ENCODE assay signal across 19 cellular contexts in genomic region chr14:20317720-20318119, GRCh38. TPM values are rescaled to one million over a fixed set of nuclear protein-coding genes. Genes with fewer than 3 reads are reported as not detected.
DNase-seq lines count a peak whose midpoint lies in the region; ATAC-seq and TF ChIP-seq lines count a peak whose summit lies in the region.
"Had no signal": no experiment of that assay in that cellular context is flagged by ENCODE, and none has a peak within 500 bp of the region (broad histone marks: within the 10 kb centered on the region; RNA-seq: fewer than 3 reads in every experiment).

No MANE protein-coding gene starts in this region.

- ATAC-seq in IMR-90 (ENCODE audit: low read depth), result no peak
- no peak for ATAC-seq in GM18861 (IDR thresholded peaks at IDR 0.05; ENCODE audit: unreplicated experiment)
- no peak for ATAC-seq in natural killer cell treated with Interleukin-12 subunit alpha and Interleukin-12 subunit beta and Interleukin-15 and Interleukin-18, amount 100 ng/mL, for 72 hours
- ATAC-seq: GM12878 had no signal

- no peak overlapping the region for H2AFZ ChIP-seq in IMR-90 (replicated peaks; ENCODE audit: low read length, poor library complexity)
- H2AFZ ChIP-seq: GM23248 had no signal

- no peak overlapping the region for H2AK5ac ChIP-seq in IMR-90 (ENCODE audit: low read depth, low read length)

- no peak overlapping the region for H3K9ac ChIP-seq in IMR-90 (ENCODE audit: low read depth, low read length)
- H3K9ac ChIP-seq: BLaER1, GM23248 had no signal

- BruUV-seq in IMR-90 (replicated peaks; lab: Mats Ljungman, UMichigan), result no TSS peak

- no peak for TF ChIP-seq POLR2A in IMR-90 (IDR thresholded peaks at IDR 0.05; ENCODE audit: low read depth, low read length)

- no peak overlapping the region for H2BK120ac ChIP-seq in IMR-90 (ENCODE audit: low read depth, low read length)

- peak overlapping the region; percentile 61 for H2AK9ac ChIP-seq in IMR-90 (replicated peaks; ENCODE audit: low read depth, low read length, poor library complexity)

- no peak overlapping the region for H3K18ac ChIP-seq in IMR-90 (ENCODE audit: low read depth, low read length)

- H3K27ac ChIP-seq in IMR-90 (ENCODE audit: insufficient read depth, low read length), result no peak overlapping the region
- H3K27ac ChIP-seq: BLaER1, GM23248, HL-60 had no signal

- H2BK5ac ChIP-seq in IMR-90 (ENCODE audit: low read depth, low read length, poor library complexity, severe bottlenecking), result no peak overlapping the region

- H2BK15ac ChIP-seq in IMR-90 (ENCODE audit: low read depth, low read length), result no peak overlapping the region

- no peaks in the 10 kb centered on the region for H3K9me3 ChIP-seq in IMR-90 (ENCODE audit: control insufficient read depth, insufficient read depth, low read length)
- H3K9me3 ChIP-seq: BLaER1, HAP-1 had no signal

- H4K20me1 ChIP-seq in IMR-90 (ENCODE audit: insufficient read depth, low read length), result no peaks in the 10 kb centered on the region; the same call in 1 of the 2 replicates

- no peak overlapping the region for H3K23ac ChIP-seq in IMR-90 (ENCODE audit: low read depth, low read length)

- in situ Hi-C loops in IMR-90 (cut with MboI; ENCODE audit: low sequenced_read_pairs), result no loop called here

- no peaks in the 10 kb centered on the region for H3K4me1 Mint-ChIP-seq in neural crest cell
- H3K4me1 Mint-ChIP-seq in natural killer cell treated with Interleukin-12 subunit alpha and Interleukin-12 subunit beta and Interleukin-15 and Interleukin-18, amount 100 ng/mL, for 72 hours (ENCODE audit: low read depth in 2 of 2), result no peaks in the 10 kb centered on the region
- H3K4me1 Mint-ChIP-seq: CD14-positive monocyte had no signal

- H4K91ac ChIP-seq in IMR-90 (ENCODE audit: insufficient read depth, low read depth, low read length), result no peak overlapping the region

- H3K4me1 ChIP-seq in IMR-90 (ENCODE audit: control insufficient read depth, insufficient read depth, low read length), result no peaks in the 10 kb centered on the region
- H3K4me1 ChIP-seq: BLaER1, HAP-1 had no signal

- no peak overlapping the region for H4K8ac ChIP-seq in IMR-90 (ENCODE audit: low read depth in 2 of 2, low read length in 2 of 2)

- CTCF ChIA-PET in IMR-90 (lab: Yijun Ruan, JAX), result interaction anchor here (0.7 to 1.4 kb wide), 2 partner anchors 10 to 13 kb away, joined by 4 read pairs; no protein-coding TSS in a partner anchor

- dilution Hi-C loops in IMR-90 (cut with HindIII; ENCODE audit: low sequenced_read_pairs, unreplicated experiment), result no loop called here

- intact Hi-C loops in IMR-90 (cut with micrococcal nuclease), result loop anchor here (10.0 kb wide), 1 partner anchor 77 kb away; no protein-coding TSS in a partner anchor

- DNase-seq in H7 (peak; percentile 15), IMR-90 (no peak), neural crest cell (ENCODE audit: low read depth, low spot score) (no peak), NCI-H2227 treated with DMSO at 0.1 percent for 48 hours (lab: John Stamatoyannopoulos, UW) (no peak), EL (no peak)
- no peak for DNase-seq in natural killer cell treated with Interleukin-12 subunit alpha and Interleukin-12 subunit beta and Interleukin-15 and Interleukin-18, amount 100 ng/mL, for 72 hours (ENCODE audit: low spot score)
- DNase-seq: 8988T; CD4-positive, alpha-beta memory T cell; DMS153; DMS79; GM23248; KBM-7 had no signal

- no peaks in the 10 kb centered on the region for H3K9me3 Mint-ChIP-seq in neural crest cell
- no peaks in the 10 kb centered on the region for H3K9me3 Mint-ChIP-seq in natural killer cell treated with Interleukin-12 subunit alpha and Interleukin-12 subunit beta and Interleukin-15 and Interleukin-18, amount 100 ng/mL, for 72 hours
- H3K9me3 Mint-ChIP-seq: CD14-positive monocyte; CD4-positive, alpha-beta memory T cell; IgD-negative memory B cell had no signal

- peaks cover 34% of the 10 kb centered on the region for H3K36me3 ChIP-seq in H7 (replicated peaks; ENCODE audit: control insufficient read depth, insufficient read depth, low read length)
- H3K36me3 ChIP-seq in IMR-90 (ENCODE audit: control insufficient read depth, insufficient read depth, low read length), result peaks cover 35% of the 10 kb centered on the region

- H3K79me1 ChIP-seq in IMR-90 (ENCODE audit: low read depth in 1 of 2, low read length in 2 of 2), result peaks cover 6% of the 10 kb centered on the region in 2 experiments; a peak in 1 of 4 replicates

- H3K36me3 Mint-ChIP-seq in neural crest cell (ENCODE audit: low read depth), result peaks cover 35% of the 10 kb centered on the region
- H3K36me3 Mint-ChIP-seq in natural killer cell treated with Interleukin-12 subunit alpha and Interleukin-12 subunit beta and Interleukin-15 and Interleukin-18, amount 100 ng/mL, for 72 hours, result peaks cover 14% of the 10 kb centered on the region

- H3K56ac ChIP-seq in IMR-90 (ENCODE audit: extremely low read depth, insufficient read depth, low read length), result no peak overlapping the region

- H3K27ac Mint-ChIP-seq in neural crest cell (ENCODE audit: unreplicated experiment), result no peak overlapping the region
- H3K27ac Mint-ChIP-seq in natural killer cell treated with Interleukin-12 subunit alpha and Interleukin-12 subunit beta and Interleukin-15 and Interleukin-18, amount 100 ng/mL, for 72 hours, result no peak overlapping the region

- no peak for TF ChIP-seq RAD21 in IMR-90 (IDR thresholded peaks at IDR 0.05; ENCODE audit: low read length)

- H3K27me3 ChIP-seq in H7 (ENCODE audit: control insufficient read depth, insufficient read depth, low read length), result no peaks in the 10 kb centered on the region
- H3K27me3 ChIP-seq in IMR-90 (ENCODE audit: control insufficient read depth, insufficient read depth, low read length), result no peaks in the 10 kb centered on the region
- H3K27me3 ChIP-seq: BLaER1 had no signal

- H3K4me3 Mint-ChIP-seq in neural crest cell, result peak overlapping the region; percentile 57
- no peak overlapping the region for H3K4me3 Mint-ChIP-seq in natural killer cell treated with Interleukin-12 subunit alpha and Interleukin-12 subunit beta and Interleukin-15 and Interleukin-18, amount 100 ng/mL, for 72 hours
- H3K4me3 Mint-ChIP-seq: CD14-positive monocyte; CD4-positive, alpha-beta memory T cell; IgD-negative memory B cell had no signal

- H3K9me1 ChIP-seq in IMR-90 (ENCODE audit: insufficient read depth, low read length), result no peaks in the 10 kb centered on the region

- POLR2A ChIA-PET in IMR-90 (lab: Charles Lee; ENCODE audit: unreplicated experiment), result no interaction called here

- H3K14ac ChIP-seq in IMR-90 (replicated peaks; ENCODE audit: low read depth, low read length), result no peak overlapping the region

- no peaks in the 10 kb centered on the region for H3K27me3 Mint-ChIP-seq in neural crest cell (ENCODE audit: low read depth)
- no peaks in the 10 kb centered on the region for H3K27me3 Mint-ChIP-seq in natural killer cell treated with Interleukin-12 subunit alpha and Interleukin-12 subunit beta and Interleukin-15 and Interleukin-18, amount 100 ng/mL, for 72 hours
- H3K27me3 Mint-ChIP-seq: CD4-positive, alpha-beta memory T cell; IgD-negative memory B cell had no signal

- no peak for TF ChIP-seq CTCF in IMR-90 (conservative IDR thresholded peaks at IDR 0.05; ENCODE audit: low read depth, low read length)
- no peak for TF ChIP-seq CTCF in neural crest cell (conservative IDR thresholded peaks at IDR 0.05)

- H3K4me3 ChIP-seq in H7 (ENCODE audit: insufficient read depth, low read depth, low read length) (no peak overlapping the region), IMR-90 (ENCODE audit: insufficient read depth, low read depth, low read length) (no peak overlapping the region)
- H3K4me3 ChIP-seq: BLaER1, GM12878, GM23248, HAP-1 had no signal

- no peak overlapping the region for H3K4ac ChIP-seq in IMR-90 (ENCODE audit: low read depth, low read length)

- H2BK20ac ChIP-seq in IMR-90 (ENCODE audit: low read depth, low read length), result no peak overlapping the region

- no peak overlapping the region for H3K4me2 ChIP-seq in IMR-90 (ENCODE audit: low read depth, low read length)
- H3K4me2 ChIP-seq: BLaER1 had no signal

- WGBS in IMR-90 (ENCODE audit: extremely low coverage in 2 of 2, insufficient read length in 1 of 2), 2 experiments, result 100% methylated on average over 10 of the region's 16 CpGs; no CpG with 5 or more reads in 1 of the 2 experiments

- no peak overlapping the region for H4K5ac ChIP-seq in IMR-90 (ENCODE audit: low read depth, low read length)

TF ChIP-seq in IMR-90, 13 proteins besides CTCF, POLR2A, EP300 and RAD21 (continues in another document):
- no peak for TF ChIP-seq CEBPB (IDR thresholded peaks at IDR 0.05; ENCODE audit: low read depth, low read length)

RNA-seq across cellular contexts. Expression of gene TTC5, which starts 12.0 kb away (rescaled TPM):
- 13.4 and 15.3 TPM in 2 replicates for total RNA-seq in H7 (2014; rRNA removed; shearing (Covaris generic))
- total RNA-seq in IMR-90 (2012; rRNA removed) (28.6 and 29.4 TPM in 2 replicates), neural crest cell (25.6 and 25.8 TPM in 2 replicates)
- polyA plus RNA-seq in IMR-90 (2012; rRNA removed), result 9.8 and 11.4 TPM in 2 replicates
- 6.0 and 10.4 TPM in 2 replicates for polyA plus RNA-seq in IMR-90 (2012; cell fraction: cytosol; rRNA removed)
- 4.5 and 9.7 TPM in 2 replicates for polyA plus RNA-seq in IMR-90 (2012; cell fraction: nucleus; rRNA removed; ENCODE audit: low replicate concordance)
- total RNA-seq in natural killer cell treated with Interleukin-12 subunit alpha and Interleukin-12 subunit beta and Interleukin-15 and Interleukin-18, amount 100 ng/mL, for 72 hours, result 10 to 100 TPM; 27.4 to 27.7 TPM

RNA-seq across cellular contexts. Expression of gene CCNB1IP1, which starts 15.4 kb away (rescaled TPM):
- total RNA-seq in H7 (2014; rRNA removed; shearing (Covaris generic)), result 174 and 295 TPM in 2 replicates
- total RNA-seq in IMR-90 (2012; rRNA removed), result 34.6 and 35.0 TPM in 2 replicates
- 23.0 and 27.5 TPM in 2 replicates for polyA plus RNA-seq in IMR-90 (2012; rRNA removed)
- 7.8 and 14.0 TPM in 2 replicates for polyA plus RNA-seq in IMR-90 (2012; cell fraction: cytosol; rRNA removed)
- polyA plus RNA-seq in IMR-90 (2012; cell fraction: nucleus; rRNA removed; ENCODE audit: low replicate concordance), result 6.0 and 31.6 TPM in 2 replicates
- 127 and 132 TPM in 2 replicates for total RNA-seq in neural crest cell
- total RNA-seq in natural killer cell treated with Interleukin-12 subunit alpha and Interleukin-12 subunit beta and Interleukin-15 and Interleukin-18, amount 100 ng/mL, for 72 hours, result 10 to 100 TPM; 25.4 to 66.3 TPM

RNA-seq across cellular contexts. Expression of gene PARP2, which starts 25.7 kb away (rescaled TPM):
- 26.5 and 31.6 TPM in 2 replicates for total RNA-seq in H7 (2014; rRNA removed; shearing (Covaris generic))
- total RNA-seq in IMR-90 (2012; rRNA removed) (11.7 TPM in 2 replicates), neural crest cell (50.7 and 53.2 TPM in 2 replicates)
- 18.3 and 19.1 TPM in 2 replicates for polyA plus RNA-seq in IMR-90 (2012; rRNA removed)
- polyA plus RNA-seq in IMR-90 (2012; cell fraction: cytosol; rRNA removed), result 4.3 and 6.2 TPM in 2 replicates
- polyA plus RNA-seq in IMR-90 (2012; cell fraction: nucleus; rRNA removed; ENCODE audit: low replicate concordance), result 3.7 and 31.9 TPM in 2 replicates
- 10 to 100 TPM; 23.7 to 37.2 TPM for total RNA-seq in natural killer cell treated with Interleukin-12 subunit alpha and Interleukin-12 subunit beta and Interleukin-15 and Interleukin-18, amount 100 ng/mL, for 72 hours
